Comparison of ENCODE assay signal across 15 cellular contexts in the genomic region with DNA sequence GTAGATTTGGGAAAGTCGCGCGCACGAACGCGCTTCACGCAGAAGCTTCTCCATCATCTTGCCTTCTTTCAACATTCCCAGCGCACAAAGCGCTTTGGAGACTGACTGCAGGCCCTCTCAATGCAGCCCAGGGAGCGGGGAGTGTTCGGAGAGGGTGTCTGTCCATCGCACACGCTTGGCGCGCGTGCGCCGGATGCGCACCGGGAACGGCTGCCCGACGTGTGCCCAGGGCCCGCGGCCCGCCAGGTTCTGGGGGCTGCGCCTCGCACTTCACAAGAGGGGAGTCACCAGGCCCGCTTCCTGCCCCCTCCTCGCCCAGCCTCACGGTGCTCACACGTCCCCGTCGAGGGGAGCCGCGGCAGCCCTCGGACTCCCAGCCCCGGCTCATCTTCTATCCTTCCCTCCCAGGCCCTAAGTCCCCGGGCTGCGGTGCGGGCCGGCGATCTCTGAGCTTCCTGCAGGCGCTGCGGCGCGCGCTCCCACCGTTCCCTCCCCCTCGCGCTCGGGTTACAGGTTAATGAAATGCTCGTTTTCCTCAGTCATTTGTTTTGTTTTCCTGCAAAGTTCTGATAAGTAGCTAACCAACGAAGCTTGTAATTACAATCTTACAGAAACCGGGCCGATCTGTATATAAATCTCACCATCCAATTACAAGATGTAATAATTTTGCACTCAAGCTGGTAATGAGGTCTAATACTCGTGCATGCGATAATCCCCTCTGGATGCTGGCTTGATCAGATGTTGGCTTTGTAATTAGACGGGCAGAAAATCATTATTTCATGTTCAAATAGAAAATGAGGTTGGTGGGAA. TPM values are rescaled to one million over a fixed set of nuclear protein-coding genes. Genes with fewer than 3 reads are reported as not detected.
DNase-seq lines count a peak whose midpoint lies in the region; ATAC-seq and TF ChIP-seq lines count a peak whose summit lies in the region.
"Had no signal": no experiment of that assay in that cellular context is flagged by ENCODE, and none has a peak within 500 bp of the region (broad histone marks: within the 10 kb centered on the region; RNA-seq: fewer than 3 reads in every experiment).

No MANE protein-coding gene starts in this region.

- H3K27me3 ChIP-seq in iPS-20b (ENCODE audit: insufficient read depth, low read length) (peaks cover 88% of the 10 kb centered on the region), spleen (replicated peaks in 1 of 7) (peaks cover 14 to 100% (median 76%) of the 10 kb centered on the region in 7 donors), Peyer's patch (peaks cover 0 to 63% of the 10 kb centered on the region in 2 donors)

- no peak overlapping the region for H3K4me3 Mint-ChIP-seq in activated T-helper 1 cell treated with anti-CD3 and anti-CD28 coated beads, Interleukin-12 subunit alpha, Interleukin-12 subunit beta, Interleukin-2, Interleukin-4 antibody, amounts not matched to agents 30 ng/mL and 10 ng/mL and 1 ng/mL, durations not matched to agents 14 hours and 24 hours and 36 hours
- no peak overlapping the region for H3K4me3 Mint-ChIP-seq in stimulated activated effector memory CD8-positive, alpha-beta T cell treated with anti-CD3 and anti-CD28 coated beads, Interleukin-12 subunit alpha, Interleukin-12 subunit beta, amount 100 ng/mL, for 72 hours

- H3K4me3 ChIP-seq in iPS-20b (ENCODE audit: low read length) (peak overlapping the region; percentile 57), spleen (no peak overlapping the region), Peyer's patch (no peak overlapping the region)

- no peak for TF ChIP-seq CTCF in spleen (IDR thresholded peaks at IDR 0.05 in 8 of 11, conservative IDR thresholded peaks at IDR 0.05 in 3 of 11)
- no peak for TF ChIP-seq CTCF in Peyer's patch (IDR thresholded peaks at IDR 0.05)

- DNase-seq in left ventricle myocardium superior (peak; percentile 41), Right ventricle myocardium superior (no peak), spleen (peak; percentile 56), Peyer's patch (no peak)
- DNase-seq in activated T-helper 1 cell treated with anti-CD3 and anti-CD28 coated beads, Interleukin-12 subunit alpha, Interleukin-12 subunit beta, Interleukin-2, Interleukin-4 antibody, amounts not matched to agents 30 ng/mL and 10 ng/mL and 1 ng/mL, durations not matched to agents 14 hours and 24 hours and 36 hours (ENCODE audit: low spot score), result no peak
- DNase-seq in central memory CD4-positive, alpha-beta T cell, result no peak
- DNase-seq in stimulated activated effector memory CD8-positive, alpha-beta T cell treated with anti-CD3 and anti-CD28 coated beads, Interleukin-12 subunit alpha, Interleukin-12 subunit beta, amount 100 ng/mL, for 72 hours (ENCODE audit: low spot score in 2 of 2), result no peak
- DNase-seq: activated CD4-positive, CD25-positive, alpha-beta regulatory T cell treated with anti-CD3 and anti-CD28 coated beads, Interleukin-2, amount 50 U/mL, for 72 hours; AML-193; DMS153; Kasumi-1; NCI-H1694; NCI-H526 treated with DMSO at 0.1 percent for 48 hours had no signal

- H3K9me3 ChIP-seq in iPS-20b (ENCODE audit: insufficient read depth, low read depth, low read length), result no peaks in the 10 kb centered on the region
- H3K9me3 ChIP-seq in spleen, result no peaks in the 10 kb centered on the region
- H3K9me3 ChIP-seq in Peyer's patch, result no peaks in the 10 kb centered on the region

- H3K36me3 ChIP-seq in iPS-20b (ENCODE audit: insufficient read depth, low read depth, low read length) (no peaks in the 10 kb centered on the region), spleen (no peaks in the 10 kb centered on the region), Peyer's patch (no peaks in the 10 kb centered on the region)

- peaks cover 60% of the 10 kb centered on the region for H3K27me3 Mint-ChIP-seq in activated T-helper 1 cell treated with anti-CD3 and anti-CD28 coated beads, Interleukin-12 subunit alpha, Interleukin-12 subunit beta, Interleukin-2, Interleukin-4 antibody, amounts not matched to agents 30 ng/mL and 10 ng/mL and 1 ng/mL, durations not matched to agents 14 hours and 24 hours and 36 hours (ENCODE audit: insufficient read depth)

- no peaks in the 10 kb centered on the region for H3K36me3 Mint-ChIP-seq in activated T-helper 1 cell treated with anti-CD3 and anti-CD28 coated beads, Interleukin-12 subunit alpha, Interleukin-12 subunit beta, Interleukin-2, Interleukin-4 antibody, amounts not matched to agents 30 ng/mL and 10 ng/mL and 1 ng/mL, durations not matched to agents 14 hours and 24 hours and 36 hours (ENCODE audit: low read depth)
- peaks cover 7% of the 10 kb centered on the region for H3K36me3 Mint-ChIP-seq in stimulated activated effector memory CD8-positive, alpha-beta T cell treated with anti-CD3 and anti-CD28 coated beads, Interleukin-12 subunit alpha, Interleukin-12 subunit beta, amount 100 ng/mL, for 72 hours

- H3K27ac ChIP-seq in iPS-20b (ENCODE audit: low read length), result no peak overlapping the region
- no peak overlapping the region for H3K27ac ChIP-seq in spleen
- no peak overlapping the region for H3K27ac ChIP-seq in Peyer's patch

- TF ChIP-seq POLR2A in spleen (IDR thresholded peaks at IDR 0.05) (no peak), Peyer's patch (IDR thresholded peaks at IDR 0.05) (no peak)

- peaks cover 6% of the 10 kb centered on the region for H3K4me1 Mint-ChIP-seq in activated T-helper 1 cell treated with anti-CD3 and anti-CD28 coated beads, Interleukin-12 subunit alpha, Interleukin-12 subunit beta, Interleukin-2, Interleukin-4 antibody, amounts not matched to agents 30 ng/mL and 10 ng/mL and 1 ng/mL, durations not matched to agents 14 hours and 24 hours and 36 hours (ENCODE audit: low read depth)
- H3K4me1 Mint-ChIP-seq in stimulated activated effector memory CD8-positive, alpha-beta T cell treated with anti-CD3 and anti-CD28 coated beads, Interleukin-12 subunit alpha, Interleukin-12 subunit beta, amount 100 ng/mL, for 72 hours, result peaks cover 25% of the 10 kb centered on the region

- H3K9ac ChIP-seq in iPS-20b (ENCODE audit: low read depth, low read length), result no peak overlapping the region

- H3K27ac Mint-ChIP-seq in activated T-helper 1 cell treated with anti-CD3 and anti-CD28 coated beads, Interleukin-12 subunit alpha, Interleukin-12 subunit beta, Interleukin-2, Interleukin-4 antibody, amounts not matched to agents 30 ng/mL and 10 ng/mL and 1 ng/mL, durations not matched to agents 14 hours and 24 hours and 36 hours, result peak overlapping the region; percentile 48
- no peak overlapping the region for H3K27ac Mint-ChIP-seq in stimulated activated effector memory CD8-positive, alpha-beta T cell treated with anti-CD3 and anti-CD28 coated beads, Interleukin-12 subunit alpha, Interleukin-12 subunit beta, amount 100 ng/mL, for 72 hours

- no peaks in the 10 kb centered on the region for H3K9me3 Mint-ChIP-seq in activated T-helper 1 cell treated with anti-CD3 and anti-CD28 coated beads, Interleukin-12 subunit alpha, Interleukin-12 subunit beta, Interleukin-2, Interleukin-4 antibody, amounts not matched to agents 30 ng/mL and 10 ng/mL and 1 ng/mL, durations not matched to agents 14 hours and 24 hours and 36 hours
- no peaks in the 10 kb centered on the region for H3K9me3 Mint-ChIP-seq in stimulated activated effector memory CD8-positive, alpha-beta T cell treated with anti-CD3 and anti-CD28 coated beads, Interleukin-12 subunit alpha, Interleukin-12 subunit beta, amount 100 ng/mL, for 72 hours

- WGBS in spleen, 5 donors, result 8 to 14% (median 10%) methylated on average over 33 to 59 of the region's 59 CpGs

- intact Hi-C loops in left ventricle myocardium superior (cut with micrococcal nuclease), result loop anchor here (10.0 kb wide), 2 partner anchors 525 to 635 kb away; no protein-coding TSS in a partner anchor
- intact Hi-C loops in Right ventricle myocardium superior (cut with DNase I), result loop anchor here (5.0 to 10.0 kb wide), 5 partner anchors 97 to 643 kb away; a partner anchor contains a TSS
- intact Hi-C loops in activated T-helper 1 cell treated with anti-CD3 and anti-CD28 coated beads, Interleukin-12 subunit alpha, Interleukin-12 subunit beta, Interleukin-2, Interleukin-4 antibody, amounts not matched to agents 30 ng/mL and 10 ng/mL and 1 ng/mL, durations not matched to agents 14 hours and 24 hours and 36 hours (cut with micrococcal nuclease), result loop anchor here (2.0 to 5.0 kb wide), 2 partner anchors 83 to 649 kb away; no protein-coding TSS in a partner anchor
- intact Hi-C loops in spleen (cut with DNase I; ENCODE audit: low total_unique reads), result no loop called here

- H3K4me1 ChIP-seq in iPS-20b (ENCODE audit: insufficient read depth, low read length), result peaks cover 5% of the 10 kb centered on the region; the same call in 1 of the 2 replicates
- H3K4me1 ChIP-seq in spleen, result peaks cover 0 to 67% (median 40%) of the 10 kb centered on the region in 6 donors
- peaks cover 0 to 37% (median 0%) of the 10 kb centered on the region in 4 donors for H3K4me1 ChIP-seq in Peyer's patch

- no peak for ATAC-seq in left ventricle myocardium superior
- no peak for ATAC-seq in Right ventricle myocardium superior (ENCODE audit: poor library complexity)
- no peak for ATAC-seq in stimulated activated effector memory CD8-positive, alpha-beta T cell treated with anti-CD3 and anti-CD28 coated beads, Interleukin-12 subunit alpha, Interleukin-12 subunit beta, amount 100 ng/mL, for 72 hours
- ATAC-seq: HCT116 had no signal

RNA-seq across cellular contexts. Expression of a gene that starts 2.9 kb away (rescaled TPM):
- total RNA-seq in left ventricle myocardium superior (5.6 TPM), Right ventricle myocardium superior (42.4 TPM), spleen (under 1 TPM in 2 of 7 donors, not detected in 5; 0.13 to 0.23 TPM), Peyer's patch (not detected)
- 1.1 and 1.4 TPM in 2 replicates for total RNA-seq in activated T-helper 1 cell treated with anti-CD3 and anti-CD28 coated beads, Interleukin-12 subunit alpha, Interleukin-12 subunit beta, Interleukin-2, Interleukin-4 antibody, amounts not matched to agents 30 ng/mL and 10 ng/mL and 1 ng/mL, durations not matched to agents 14 hours and 24 hours and 36 hours
- polyA plus RNA-seq in spleen, result under 1 TPM in 1 of 3 donors, not detected in 2; 0.03 TPM

Comparison
In these comparisons a context has a peak if more than half of its experiments do, and no peak if none do; other contexts are left out.
1. DNase-seq: peak in left ventricle myocardium superior (single experiment) and spleen (single experiment); none in Right ventricle myocardium superior (single experiment), activated T-helper 1 cell treated with anti-CD3 and anti-CD28 coated beads, Interleukin-12 subunit alpha, Interleukin-12 subunit beta, Interleukin-2, Interleukin-4 antibody, amounts not matched to agents 30 ng/mL and 10 ng/mL and 1 ng/mL, durations not matched to agents 14 hours and 24 hours and 36 hours (single experiment), central memory CD4-positive, alpha-beta T cell (single experiment), stimulated activated effector memory CD8-positive, alpha-beta T cell treated with anti-CD3 and anti-CD28 coated beads, Interleukin-12 subunit alpha, Interleukin-12 subunit beta, amount 100 ng/mL, for 72 hours (0 of 2) and Peyer's patch (0 of 3).